32 cellular contexts compared by ENCODE assay signal in the genomic region with DNA sequence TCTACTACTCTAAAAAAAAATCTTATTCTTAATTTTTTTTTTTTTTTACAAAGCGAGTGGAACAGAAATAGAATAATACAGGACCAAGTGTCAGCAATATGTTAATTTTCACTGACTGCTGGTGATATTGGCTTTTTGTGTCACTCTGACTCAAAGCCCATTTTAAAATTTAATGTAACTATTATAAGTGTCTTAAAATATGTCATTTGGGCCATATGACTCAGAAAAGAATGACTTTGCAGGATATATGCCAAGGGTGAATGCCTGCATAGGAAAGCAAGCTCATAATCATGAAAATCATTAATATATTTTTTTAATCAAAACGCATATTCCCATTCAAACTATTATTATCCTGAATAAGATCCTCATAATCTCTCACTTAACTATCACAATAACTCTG.
"Had no signal": no experiment of that assay in that cellular context is flagged by ENCODE, and none has a peak within 500 bp of the region (broad histone marks: within the 10 kb centered on the region; RNA-seq: fewer than 3 reads in every experiment).

No MANE protein-coding gene starts in this region.

- H3K27me3 Mint-ChIP-seq: activated CD4-positive, alpha-beta memory T cell treated with anti-CD3 and anti-CD28 coated beads, Interleukin-2, amount 10 ng/mL, durations not matched to agents 7 days and 5 days; activated CD4-positive, alpha-beta T cell treated with anti-CD3 and anti-CD28 coated beads, Interleukin-2, amount 10 ng/mL, durations not matched to agents 7 days and 5 days; activated naive CD4-positive, alpha-beta T cell treated with anti-CD3 and anti-CD28 coated beads, Interleukin-2, amount 10 ng/mL, durations not matched to agents 7 days and 5 days; activated T-cell treated with anti-CD3 and anti-CD28 coated beads, Interleukin-2, amount 50 U/mL, for 24 hours; dendritic cell treated with granulocyte-macrophage colony-stimulating factor and Interleukin-4, amounts not matched to agents 40 ng/mL and 50 ng/mL, for 4 days; stimulated activated naive CD8-positive, alpha-beta T cell treated with anti-CD3 and anti-CD28 coated beads, Interleukin-15, Interleukin-2, amounts not matched to agents 100 ng/mL and 50 ng/mL, for 24 hours; type B pancreatic cell had no signal

- H3K4me3 ChIP-seq: esophagus squamous epithelium, gastroesophageal sphincter, right lobe of liver, skin epidermis, thoracic aorta, vagina had no signal

- H3K4me1 ChIP-seq: esophagus squamous epithelium, gastroesophageal sphincter, right lobe of liver, vagina had no signal

- FAIRE-seq: kidney had no signal

- H3K9me3 ChIP-seq: esophagus squamous epithelium, neutrophil, right lobe of liver, vagina had no signal

- H3K9me3 Mint-ChIP-seq: dendritic cell treated with granulocyte-macrophage colony-stimulating factor and Interleukin-4, amounts not matched to agents 40 ng/mL and 50 ng/mL, for 4 days; stimulated activated naive CD8-positive, alpha-beta T cell treated with anti-CD3 and anti-CD28 coated beads, Interleukin-15, Interleukin-2, amounts not matched to agents 100 ng/mL and 50 ng/mL, for 24 hours; type B pancreatic cell had no signal

- H3K4me3 Mint-ChIP-seq: activated CD4-positive, alpha-beta memory T cell treated with anti-CD3 and anti-CD28 coated beads, Interleukin-2, amount 10 ng/mL, durations not matched to agents 7 days and 5 days; activated CD4-positive, alpha-beta T cell treated with anti-CD3 and anti-CD28 coated beads, Interleukin-2, amount 10 ng/mL, durations not matched to agents 7 days and 5 days; activated naive CD4-positive, alpha-beta T cell treated with anti-CD3 and anti-CD28 coated beads, Interleukin-2, amount 10 ng/mL, durations not matched to agents 7 days and 5 days; activated T-cell treated with anti-CD3 and anti-CD28 coated beads, Interleukin-2, amount 50 U/mL, for 24 hours; dendritic cell treated with granulocyte-macrophage colony-stimulating factor and Interleukin-4, amounts not matched to agents 40 ng/mL and 50 ng/mL, for 4 days; immature natural killer cell; nephron progenitor cell; stimulated activated effector memory CD8-positive, alpha-beta T cell treated with anti-CD3 and anti-CD28 coated beads, Interleukin-12 subunit alpha, Interleukin-12 subunit beta, amount 100 ng/mL, for 72 hours; stimulated activated naive CD8-positive, alpha-beta T cell treated with anti-CD3 and anti-CD28 coated beads, Interleukin-15, Interleukin-2, amounts not matched to agents 100 ng/mL and 50 ng/mL, for 24 hours; type B pancreatic cell had no signal

- H3K27me3 ChIP-seq: brain microvascular endothelial cell, esophagus squamous epithelium, gastroesophageal sphincter, neutrophil, right lobe of liver, vagina had no signal

- H3K36me3 ChIP-seq: brain microvascular endothelial cell, esophagus squamous epithelium, gastroesophageal sphincter, neutrophil, right lobe of liver, thoracic aorta, vagina had no signal

- DNase-seq: activated CD4-positive, alpha-beta memory T cell treated with anti-CD3 and anti-CD28 coated beads, Interleukin-2, amount 10 ng/mL, durations not matched to agents 7 days and 5 days; activated CD4-positive, alpha-beta T cell treated with anti-CD3 and anti-CD28 coated beads, Interleukin-2, amount 10 ng/mL, durations not matched to agents 7 days and 5 days; activated CD4-positive, CD25-positive, alpha-beta regulatory T cell treated with anti-CD3 and anti-CD28 coated beads, Interleukin-2, amount 50 U/mL, for 72 hours; activated CD8-positive, alpha-beta memory T cell treated with anti-CD3 and anti-CD28 coated beads, Interleukin-2, amount 50 U/mL, for 48 hours; activated gamma-delta T cell; activated naive CD4-positive, alpha-beta T cell treated with anti-CD3 and anti-CD28 coated beads, Interleukin-2, amount 10 ng/mL, durations not matched to agents 7 days and 5 days; activated T-cell treated with anti-CD3 and anti-CD28 coated beads, Interleukin-2, amount 50 U/mL, for 24 hours; amniotic stem cell; brain microvascular endothelial cell; central memory CD4-positive, alpha-beta T cell; effector CD4-positive, alpha-beta T cell; esophagus squamous epithelium; head of caudate nucleus; hypothalamus; immature natural killer cell; kidney; left colon; mammary epithelial cell; nephron progenitor cell; right lobe of liver; stimulated activated CD4-positive, alpha-beta T cell treated with anti-CD3 and anti-CD28 coated beads, Interleukin-12 subunit alpha, Interleukin-12 subunit beta, amount 100 ng/mL, for 4 hours; stimulated activated CD4-positive, alpha-beta T cell treated with anti-CD3 and anti-CD28 coated beads, Interleukin-4, amount 100 ng/mL, for 24 hours; T-helper 2 cell had no signal

- H3K27ac ChIP-seq: brain microvascular endothelial cell, esophagus squamous epithelium, gastroesophageal sphincter, neutrophil, right lobe of liver, skin epidermis, thoracic aorta, vagina had no signal

- ATAC-seq: gastroesophageal sphincter; left colon; right lobe of liver; stimulated activated effector memory CD8-positive, alpha-beta T cell treated with anti-CD3 and anti-CD28 coated beads, Interleukin-12 subunit alpha, Interleukin-12 subunit beta, amount 100 ng/mL, for 72 hours had no signal

- H3K27ac Mint-ChIP-seq: activated CD4-positive, alpha-beta memory T cell treated with anti-CD3 and anti-CD28 coated beads, Interleukin-2, amount 10 ng/mL, durations not matched to agents 7 days and 5 days; activated CD4-positive, alpha-beta T cell treated with anti-CD3 and anti-CD28 coated beads, Interleukin-2, amount 10 ng/mL, durations not matched to agents 7 days and 5 days; activated naive CD4-positive, alpha-beta T cell treated with anti-CD3 and anti-CD28 coated beads, Interleukin-2, amount 10 ng/mL, durations not matched to agents 7 days and 5 days; activated T-cell treated with anti-CD3 and anti-CD28 coated beads, Interleukin-2, amount 50 U/mL, for 24 hours; dendritic cell treated with granulocyte-macrophage colony-stimulating factor and Interleukin-4, amounts not matched to agents 40 ng/mL and 50 ng/mL, for 4 days; immature natural killer cell; nephron progenitor cell; stimulated activated effector memory CD8-positive, alpha-beta T cell treated with anti-CD3 and anti-CD28 coated beads, Interleukin-12 subunit alpha, Interleukin-12 subunit beta, amount 100 ng/mL, for 72 hours; stimulated activated naive CD8-positive, alpha-beta T cell treated with anti-CD3 and anti-CD28 coated beads, Interleukin-15, Interleukin-2, amounts not matched to agents 100 ng/mL and 50 ng/mL, for 24 hours; type B pancreatic cell had no signal

- H3K36me3 Mint-ChIP-seq: activated naive CD4-positive, alpha-beta T cell treated with anti-CD3 and anti-CD28 coated beads, Interleukin-2, amount 10 ng/mL, durations not matched to agents 7 days and 5 days; immature natural killer cell; stimulated activated effector memory CD8-positive, alpha-beta T cell treated with anti-CD3 and anti-CD28 coated beads, Interleukin-12 subunit alpha, Interleukin-12 subunit beta, amount 100 ng/mL, for 72 hours; type B pancreatic cell had no signal

- H3K4me1 Mint-ChIP-seq: activated CD4-positive, alpha-beta memory T cell treated with anti-CD3 and anti-CD28 coated beads, Interleukin-2, amount 10 ng/mL, durations not matched to agents 7 days and 5 days; activated CD4-positive, alpha-beta T cell treated with anti-CD3 and anti-CD28 coated beads, Interleukin-2, amount 10 ng/mL, durations not matched to agents 7 days and 5 days; activated naive CD4-positive, alpha-beta T cell treated with anti-CD3 and anti-CD28 coated beads, Interleukin-2, amount 10 ng/mL, durations not matched to agents 7 days and 5 days; immature natural killer cell; nephron progenitor cell; stimulated activated effector memory CD8-positive, alpha-beta T cell treated with anti-CD3 and anti-CD28 coated beads, Interleukin-12 subunit alpha, Interleukin-12 subunit beta, amount 100 ng/mL, for 72 hours had no signal
